Comparison of ENCODE assay signal across 19 cellular contexts in genomic region chr11:78100276-78101040, GRCh38. TPM values are rescaled to one million over a fixed set of nuclear protein-coding genes. Genes with fewer than 3 reads are reported as not detected.
DNase-seq lines count a peak whose midpoint lies in the region; ATAC-seq and TF ChIP-seq lines count a peak whose summit lies in the region.
"Had no signal": no experiment of that assay in that cellular context is flagged by ENCODE, and none has a peak within 500 bp of the region (broad histone marks: within the 10 kb centered on the region; RNA-seq: fewer than 3 reads in every experiment).

No MANE protein-coding gene starts in this region.

- H3K36me3 Mint-ChIP-seq in glutamatergic neuron (ENCODE audit: unreplicated experiment), result no peaks in the 10 kb centered on the region

- H3K27ac Mint-ChIP-seq in glutamatergic neuron (ENCODE audit: unreplicated experiment), result peak overlapping the region; percentile 67
- H3K27ac Mint-ChIP-seq: activated naive CD4-positive, alpha-beta T cell treated with anti-CD3 and anti-CD28 coated beads, Interleukin-2, amount 10 ng/mL, durations not matched to agents 7 days and 5 days; naive B cell had no signal

- no peak overlapping the region for H3K4me3 Mint-ChIP-seq in glutamatergic neuron (ENCODE audit: unreplicated experiment)
- H3K4me3 Mint-ChIP-seq: activated CD4-positive, alpha-beta T cell treated with anti-CD3 and anti-CD28 coated beads for 36 hours; activated naive CD4-positive, alpha-beta T cell treated with anti-CD3 and anti-CD28 coated beads, Interleukin-2, amount 10 ng/mL, durations not matched to agents 7 days and 5 days; naive B cell had no signal

- H3K4me1 Mint-ChIP-seq in glutamatergic neuron (ENCODE audit: low read depth, unreplicated experiment), result peaks cover 7% of the 10 kb centered on the region
- H3K4me1 Mint-ChIP-seq: activated CD4-positive, alpha-beta T cell treated with anti-CD3 and anti-CD28 coated beads for 36 hours; naive B cell had no signal

- peak; percentile 52 for DNase-seq in Ammon's horn (ENCODE audit: low spot score)
- peak; percentile 78 for DNase-seq in NCI-H1105 treated with DMSO at 0.1 percent for 48 hours (lab: John Stamatoyannopoulos, UW)
- peak; percentile 41 for DNase-seq in NCI-H774 (lab: John Stamatoyannopoulos, UW)
- no peak for DNase-seq in glutamatergic neuron
- no peak for DNase-seq in cortex of kidney (lab: John Stamatoyannopoulos, UW)
- DNase-seq: activated CD4-positive, alpha-beta T cell treated with anti-CD3 and anti-CD28 coated beads for 36 hours; activated naive CD4-positive, alpha-beta T cell treated with anti-CD3 and anti-CD28 coated beads, Interleukin-2, amount 10 ng/mL, durations not matched to agents 7 days and 5 days; brain microvascular endothelial cell; COR-L47; KG1; left lung; naive B cell; NCI-H1436; stimulated activated CD4-positive, alpha-beta T cell treated with anti-CD3 and anti-CD28 coated beads, Interleukin-12 subunit alpha, Interleukin-12 subunit beta, amount 100 ng/mL, for 4 hours; stimulated activated naive CD4-positive, alpha-beta T cell treated with Interleukin-2 at 50 U/mL for 16 hours had no signal

- no peak for TF ChIP-seq CTCF in glutamatergic neuron (IDR thresholded peaks at IDR 0.05; ENCODE audit: partially characterized antibody, unreplicated experiment)

- ATAC-seq in GM18861 (IDR thresholded peaks at IDR 0.05; ENCODE audit: unreplicated experiment) (no peak), HG02623 (IDR thresholded peaks at IDR 0.05; ENCODE audit: unreplicated experiment) (no peak), HG03439 (IDR thresholded peaks at IDR 0.05; ENCODE audit: unreplicated experiment) (no peak)
- ATAC-seq: activated CD4-positive, alpha-beta T cell treated with anti-CD3 and anti-CD28 coated beads for 36 hours; left lung had no signal

- no peaks in the 10 kb centered on the region for H3K27me3 Mint-ChIP-seq in glutamatergic neuron (ENCODE audit: unreplicated experiment)
- H3K27me3 Mint-ChIP-seq: activated CD4-positive, alpha-beta T cell treated with anti-CD3 and anti-CD28 coated beads for 36 hours; activated naive CD4-positive, alpha-beta T cell treated with anti-CD3 and anti-CD28 coated beads, Interleukin-2, amount 10 ng/mL, durations not matched to agents 7 days and 5 days; naive B cell had no signal

- no peaks in the 10 kb centered on the region for H3K9me3 Mint-ChIP-seq in glutamatergic neuron (ENCODE audit: unreplicated experiment)
- H3K9me3 Mint-ChIP-seq: activated naive CD4-positive, alpha-beta T cell treated with anti-CD3 and anti-CD28 coated beads, Interleukin-2, amount 10 ng/mL, durations not matched to agents 7 days and 5 days; naive B cell had no signal

RNA-seq across cellular contexts. Expression of gene NDUFC2, which starts 20.8 kb away (rescaled TPM):
- total RNA-seq in glutamatergic neuron (ENCODE audit: unreplicated experiment), result 221 TPM

RNA-seq across cellular contexts. Expression of gene THRSP, which starts 36.8 kb away (rescaled TPM):
- not detected for total RNA-seq in glutamatergic neuron (ENCODE audit: unreplicated experiment)
- total RNA-seq: activated CD4-positive, alpha-beta T cell treated with anti-CD3 and anti-CD28 coated beads for 36 hours; left lung; T-helper 2 cell treated with Interferon-gamma antibody and Interleukin-4, amounts not matched to agents 100 ng/mL and 5 ng/mL, for 36 hours had no signal

RNA-seq across cellular contexts. Expression of gene ALG8, which starts 39.0 kb away (rescaled TPM):
- 30.3 TPM for total RNA-seq in glutamatergic neuron (ENCODE audit: unreplicated experiment)

Comparison
In these comparisons a context has a peak if more than half of its experiments do, and no peak if none do; other contexts are left out.
1. DNase-seq: peak in Ammon's horn (single experiment), NCI-H1105 treated with DMSO at 0.1 percent for 48 hours (single experiment) and NCI-H774 (single experiment); none in glutamatergic neuron (single experiment) and cortex of kidney (single experiment).